ENCODE assay signal across 22 cellular contexts in the genomic region with DNA sequence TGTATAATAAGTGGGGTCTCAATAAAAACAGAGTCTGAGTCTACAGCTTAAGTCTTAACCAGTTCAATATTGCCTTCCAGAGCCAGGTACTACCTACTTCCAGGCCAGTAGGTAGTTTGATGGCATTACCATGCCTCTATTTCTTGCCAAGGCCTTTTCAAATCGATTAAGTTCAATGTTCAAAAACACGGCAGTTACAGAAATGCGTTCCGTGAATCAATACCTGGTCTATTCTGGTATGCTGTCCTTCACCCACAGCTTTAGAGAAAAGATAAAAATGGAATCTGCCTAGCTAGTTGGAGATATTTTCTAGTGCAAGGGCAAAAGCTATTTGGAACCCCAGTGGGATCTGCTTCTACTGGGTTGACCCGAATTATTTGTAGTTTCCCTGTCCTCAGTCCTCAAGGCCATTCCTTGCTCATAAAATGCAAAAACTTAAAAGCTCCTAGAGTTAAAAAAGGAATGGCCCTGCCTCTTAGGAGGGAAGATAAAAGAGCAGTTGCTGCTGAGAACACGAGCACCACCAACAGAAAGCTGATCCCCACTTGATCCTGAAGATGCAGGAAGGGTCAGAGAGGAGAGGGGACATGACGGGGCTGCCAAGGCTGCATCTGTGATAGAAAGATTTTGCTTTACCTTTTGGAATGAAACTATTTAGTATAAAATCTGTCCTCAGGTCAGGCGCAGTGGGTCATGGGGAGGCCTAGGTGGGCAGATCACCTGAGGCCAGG.
"Had no signal": no experiment of that assay in that cellular context is flagged by ENCODE, and none has a peak within 500 bp of the region (broad histone marks: within the 10 kb centered on the region; RNA-seq: fewer than 3 reads in every experiment).

No MANE protein-coding gene starts in this region.

- H3K4me3 ChIP-seq: SJSA1, SK-N-MC had no signal

- FAIRE-seq: HTR-8/SVneo, RCC 7860 had no signal

- H3K4me1 ChIP-seq: SJSA1 had no signal

- H3K27me3 ChIP-seq: SJSA1 had no signal

- H3K27ac ChIP-seq: HL-60, SJSA1, SK-N-MC had no signal

- DNase-seq: KBM-7, NCI-H1092, NCI-H1105 treated with DMSO at 0.1 percent for 48 hours, NCI-H1417 treated with DMSO at 0.1 percent for 48 hours, NCI-H146, NCI-H1694 treated with DMSO at 0.1 percent for 48 hours, NCI-H1930, NCI-H2081, NCI-H2107, NCI-H2171 treated with DMSO at 0.1 percent for 48 hours, NCI-H345, NCI-H524 treated with DMSO at 0.1 percent for 48 hours, NCI-H69, NCI-H774, Right ventricle myocardium superior, RPMI8226, SIG-M5 had no signal

- H3K9me3 ChIP-seq: SJSA1 had no signal

- H3K36me3 ChIP-seq: SJSA1 had no signal
